ENCODE assay signal across 1 cellular context in genomic region chr9:133712221-133713100, GRCh38.
TF ChIP-seq lines count a peak whose summit lies in the region.

No MANE protein-coding gene starts in this region.

TF ChIP-seq in K562, 482 proteins besides CTCF, POLR2A, EP300 and RAD21:
- TF ChIP-seq FOXJ3 (CRISPR knock-in tag; IDR thresholded peaks at IDR 0.05) (no peak), ZFP36 (IDR thresholded peaks at IDR 0.05; ENCODE audit: low read depth, low read length, partially characterized antibody) (peak; percentile 58)
